ENCODE assay signal across 26 cellular contexts in the genomic region with DNA sequence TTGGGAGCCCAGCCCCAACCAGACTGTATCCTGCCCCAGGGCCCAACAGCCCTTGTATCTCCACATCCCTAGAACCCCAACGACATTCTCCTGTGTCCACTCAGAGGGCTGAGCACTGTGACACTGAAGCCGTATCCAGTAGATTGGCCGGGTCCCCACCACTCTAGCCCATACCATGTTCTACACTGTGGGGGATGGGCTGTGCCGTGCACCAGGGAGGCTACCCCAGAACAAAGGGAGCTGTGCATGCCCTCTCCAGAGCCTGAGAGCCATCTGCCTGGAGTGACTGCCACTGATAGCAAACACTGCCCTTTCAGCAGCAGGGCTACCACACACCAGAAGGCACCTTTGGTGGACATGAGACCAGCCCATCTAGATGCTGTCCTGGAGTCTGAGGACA. TPM values are rescaled to one million over a fixed set of nuclear protein-coding genes. Genes with fewer than 3 reads are reported as not detected.
"Had no signal": no experiment of that assay in that cellular context is flagged by ENCODE, and none has a peak within 500 bp of the region (broad histone marks: within the 10 kb centered on the region; RNA-seq: fewer than 3 reads in every experiment).

No MANE protein-coding gene starts in this region.

- H3K9me3 Mint-ChIP-seq: activated B cell treated with CpG ODN at 0.5 μM for 24 hours; activated CD4-positive, alpha-beta T cell treated with anti-CD3 and anti-CD28 coated beads, Interleukin-2, amount 10 ng/mL, durations not matched to agents 24 days and 14 days; activated naive CD4-positive, alpha-beta T cell treated with anti-CD3 and anti-CD28 coated beads, Interleukin-2, amount 50 U/mL, for 24 hours; activated T-cell treated with anti-CD3 and anti-CD28 coated beads, Interleukin-2, amount 50 U/mL, for 24 hours; activated T-helper 1 cell treated with anti-CD3 and anti-CD28 coated beads, Interleukin-12 subunit alpha, Interleukin-12 subunit beta, Interleukin-2, Interleukin-4 antibody, amounts not matched to agents 30 ng/mL and 10 ng/mL and 1 ng/mL, durations not matched to agents 14 hours and 24 hours and 36 hours; T-cell had no signal

- H3K27me3 Mint-ChIP-seq: activated B cell treated with CpG ODN at 0.5 μM for 24 hours had no signal

- H3K9me3 ChIP-seq: ascending aorta, body of pancreas had no signal

- H3K27me3 ChIP-seq: ascending aorta, body of pancreas had no signal

- H3K36me3 ChIP-seq: ascending aorta had no signal

- H3K4me3 Mint-ChIP-seq: activated B cell treated with CpG ODN at 0.5 μM for 24 hours; activated CD4-positive, alpha-beta T cell treated with anti-CD3 and anti-CD28 coated beads, Interleukin-2, amount 10 ng/mL, durations not matched to agents 24 days and 14 days; activated CD8-positive, alpha-beta memory T cell treated with anti-CD3 and anti-CD28 coated beads, Interleukin-2, amount 10 ng/mL, durations not matched to agents 7 days and 5 days; activated naive CD4-positive, alpha-beta T cell treated with anti-CD3 and anti-CD28 coated beads, Interleukin-2, amount 50 U/mL, for 24 hours; activated T-cell treated with anti-CD3 and anti-CD28 coated beads, Interleukin-2, amount 50 U/mL, for 24 hours; activated T-helper 1 cell treated with anti-CD3 and anti-CD28 coated beads, Interleukin-12 subunit alpha, Interleukin-12 subunit beta, Interleukin-2, Interleukin-4 antibody, amounts not matched to agents 30 ng/mL and 10 ng/mL and 1 ng/mL, durations not matched to agents 14 hours and 24 hours and 36 hours; T-cell had no signal

- DNase-seq: activated B cell treated with CpG ODN at 0.5 μM for 24 hours; activated CD4-positive, alpha-beta T cell treated with anti-CD3 and anti-CD28 coated beads for 1 hour; activated CD4-positive, alpha-beta T cell treated with anti-CD3 and anti-CD28 coated beads, Interleukin-2, amount 10 ng/mL, durations not matched to agents 24 days and 14 days; activated CD4-positive, alpha-beta T cell treated with anti-CD3 and anti-CD28 coated beads, Interleukin-2, amount 50 U/mL, for 48 hours; activated CD8-positive, alpha-beta memory T cell treated with anti-CD3 and anti-CD28 coated beads, Interleukin-2, amount 10 ng/mL, durations not matched to agents 7 days and 5 days; activated effector memory CD4-positive, alpha-beta T cell treated with Interleukin-2 at 50 U/mL for 16 hours; activated naive CD4-positive, alpha-beta T cell; activated T-cell treated with anti-CD3 and anti-CD28 coated beads, Interleukin-2, amount 50 U/mL, for 24 hours; body of pancreas; NCI-H1092; NCI-H1930; NCI-H2107; NCI-H510A treated with DMSO at 0.1 percent for 48 hours; SIG-M5; T-cell; T-helper 2 cell; T1000 had no signal

- H3K4me1 Mint-ChIP-seq: activated naive CD4-positive, alpha-beta T cell treated with anti-CD3 and anti-CD28 coated beads, Interleukin-2, amount 50 U/mL, for 24 hours; T-cell had no signal

- H3K36me3 Mint-ChIP-seq: activated CD8-positive, alpha-beta memory T cell treated with anti-CD3 and anti-CD28 coated beads, Interleukin-2, amount 10 ng/mL, durations not matched to agents 7 days and 5 days; activated naive CD4-positive, alpha-beta T cell treated with anti-CD3 and anti-CD28 coated beads, Interleukin-2, amount 50 U/mL, for 24 hours; T-cell had no signal

- H3K4me3 ChIP-seq: ascending aorta, body of pancreas, SK-N-MC had no signal

- ATAC-seq: activated CD8-positive, alpha-beta memory T cell treated with anti-CD3 and anti-CD28 coated beads, Interleukin-2, amount 10 ng/mL, durations not matched to agents 7 days and 5 days; body of pancreas; T-cell had no signal

- FAIRE-seq: bronchial epithelial cell, RCC 7860, TTC549 had no signal

- H3K4me2 ChIP-seq: KMS-11 had no signal

- H3K9ac ChIP-seq: KMS-11 had no signal

- H3K27ac ChIP-seq: ascending aorta, body of pancreas, KMS-11, SK-N-MC had no signal

- H3K27ac Mint-ChIP-seq: activated B cell treated with CpG ODN at 0.5 μM for 24 hours; activated CD4-positive, alpha-beta T cell treated with anti-CD3 and anti-CD28 coated beads, Interleukin-2, amount 10 ng/mL, durations not matched to agents 24 days and 14 days; activated CD8-positive, alpha-beta memory T cell treated with anti-CD3 and anti-CD28 coated beads, Interleukin-2, amount 10 ng/mL, durations not matched to agents 7 days and 5 days; activated naive CD4-positive, alpha-beta T cell treated with anti-CD3 and anti-CD28 coated beads, Interleukin-2, amount 50 U/mL, for 24 hours; activated T-cell treated with anti-CD3 and anti-CD28 coated beads, Interleukin-2, amount 50 U/mL, for 24 hours; activated T-helper 1 cell treated with anti-CD3 and anti-CD28 coated beads, Interleukin-12 subunit alpha, Interleukin-12 subunit beta, Interleukin-2, Interleukin-4 antibody, amounts not matched to agents 30 ng/mL and 10 ng/mL and 1 ng/mL, durations not matched to agents 14 hours and 24 hours and 36 hours; T-cell had no signal

- H3K4me1 ChIP-seq: ascending aorta, body of pancreas had no signal

RNA-seq across cellular contexts. Expression of a gene that starts 37.1 kb away (rescaled TPM):
- total RNA-seq: activated B cell treated with CpG ODN at 0.5 μM for 24 hours; activated CD4-positive, alpha-beta T cell treated with anti-CD3 and anti-CD28 coated beads, Interleukin-2, amount 10 ng/mL, durations not matched to agents 24 days and 14 days; activated CD8-positive, alpha-beta memory T cell treated with anti-CD3 and anti-CD28 coated beads, Interleukin-2, amount 10 ng/mL, durations not matched to agents 7 days and 5 days; activated T-helper 1 cell treated with anti-CD3 and anti-CD28 coated beads, Interleukin-12 subunit alpha, Interleukin-12 subunit beta, Interleukin-2, Interleukin-4 antibody, amounts not matched to agents 30 ng/mL and 10 ng/mL and 1 ng/mL, durations not matched to agents 14 hours and 24 hours and 36 hours; bronchial epithelial cell; MCF 10A had no signal
